In genomic region chr1:2353215-2353906, GRCh38 we compare ENCODE assay signal across 19 cellular contexts. TPM values are rescaled to one million over a fixed set of nuclear protein-coding genes. Genes with fewer than 3 reads are reported as not detected.
DNase-seq lines count a peak whose midpoint lies in the region; ATAC-seq and TF ChIP-seq lines count a peak whose summit lies in the region.
"Had no signal": no experiment of that assay in that cellular context is flagged by ENCODE, and none has a peak within 500 bp of the region (broad histone marks: within the 10 kb centered on the region; RNA-seq: fewer than 3 reads in every experiment).

No MANE protein-coding gene starts in this region.

- no peak overlapping the region for H3K4me3 Mint-ChIP-seq in WTC11
- no peak overlapping the region for H3K4me3 Mint-ChIP-seq in nephron
- H3K4me3 Mint-ChIP-seq: activated T-helper 1 cell treated with anti-CD3 and anti-CD28 coated beads, Interleukin-12 subunit alpha, Interleukin-12 subunit beta, Interleukin-2, Interleukin-4 antibody, amounts not matched to agents 30 ng/mL and 10 ng/mL and 1 ng/mL, durations not matched to agents 14 hours and 24 hours and 36 hours; H9; stimulated activated naive CD8-positive, alpha-beta T cell treated with anti-CD3 and anti-CD28 coated beads, Interleukin-15, Interleukin-2, amounts not matched to agents 100 ng/mL and 50 ng/mL, for 24 hours; type B pancreatic cell had no signal

- H3K27ac Mint-ChIP-seq in WTC11 (peak overlapping the region; percentile 58; the same call in 1 of the 2 replicates), nephron (peak overlapping the region in 2 of 3 experiments; percentile 38 to 73)
- H3K27ac Mint-ChIP-seq: activated naive CD4-positive, alpha-beta T cell treated with anti-CD3 and anti-CD28 coated beads, Interleukin-2, amount 50 U/mL, for 72 hours; activated T-helper 1 cell treated with anti-CD3 and anti-CD28 coated beads, Interleukin-12 subunit alpha, Interleukin-12 subunit beta, Interleukin-2, Interleukin-4 antibody, amounts not matched to agents 30 ng/mL and 10 ng/mL and 1 ng/mL, durations not matched to agents 14 hours and 24 hours and 36 hours; stimulated activated naive CD8-positive, alpha-beta T cell treated with anti-CD3 and anti-CD28 coated beads, Interleukin-15, Interleukin-2, amounts not matched to agents 100 ng/mL and 50 ng/mL, for 24 hours; type B pancreatic cell had no signal

- WGBS in esophagus squamous epithelium, 2 donors, result 50 to 70% methylated on average over 5 to 7 of the region's 14 CpGs

- H3K36me3 ChIP-seq in stomach smooth muscle (ENCODE audit: control insufficient read depth in 2 of 2, insufficient read depth in 2 of 2, low read length in 2 of 2) (no peaks in the 10 kb centered on the region), esophagus squamous epithelium (no peaks in the 10 kb centered on the region)

- H3K9me3 Mint-ChIP-seq in WTC11, result no peaks in the 10 kb centered on the region
- no peaks in the 10 kb centered on the region for H3K9me3 Mint-ChIP-seq in nephron
- H3K9me3 Mint-ChIP-seq: activated naive CD4-positive, alpha-beta T cell treated with anti-CD3 and anti-CD28 coated beads, Interleukin-2, amount 50 U/mL, for 72 hours; activated T-helper 1 cell treated with anti-CD3 and anti-CD28 coated beads, Interleukin-12 subunit alpha, Interleukin-12 subunit beta, Interleukin-2, Interleukin-4 antibody, amounts not matched to agents 30 ng/mL and 10 ng/mL and 1 ng/mL, durations not matched to agents 14 hours and 24 hours and 36 hours; H9; stimulated activated naive CD8-positive, alpha-beta T cell treated with anti-CD3 and anti-CD28 coated beads, Interleukin-15, Interleukin-2, amounts not matched to agents 100 ng/mL and 50 ng/mL, for 24 hours; type B pancreatic cell had no signal

- TF ChIP-seq CTCF in WTC11 (IDR thresholded peaks at IDR 0.05), result no peak
- TF ChIP-seq CTCF in nephron (IDR thresholded peaks at IDR 0.05; ENCODE audit: unreplicated experiment in 3 of 3), result no peak
- TF ChIP-seq CTCF in esophagus squamous epithelium (IDR thresholded peaks at IDR 0.05), result no peak

- no peaks in the 10 kb centered on the region for H3K4me1 Mint-ChIP-seq in WTC11
- H3K4me1 Mint-ChIP-seq in nephron, result peaks cover 49% of the 10 kb centered on the region

- CTCF ChIA-PET in WTC11 (lab: Charles Lee), result interaction anchor here (1.7 kb wide), 1 partner anchor 179 kb away, joined by 8 read pairs; no protein-coding TSS in a partner anchor

- H3K27me3 Mint-ChIP-seq in WTC11 (ENCODE audit: low read depth) (no peaks in the 10 kb centered on the region), nephron (ENCODE audit: low read depth) (peaks cover 8% of the 10 kb centered on the region)
- H3K27me3 Mint-ChIP-seq: stimulated activated naive CD8-positive, alpha-beta T cell treated with anti-CD3 and anti-CD28 coated beads, Interleukin-15, Interleukin-2, amounts not matched to agents 100 ng/mL and 50 ng/mL, for 24 hours; type B pancreatic cell had no signal

- H3K27me3 ChIP-seq in stomach smooth muscle (ENCODE audit: control insufficient read depth in 1 of 2, insufficient read depth in 2 of 2, low read length in 2 of 2) (no peaks in the 10 kb centered on the region), esophagus squamous epithelium (peaks cover 0 to 12% (median 0%) of the 10 kb centered on the region in 4 donors)

- no peak for DNase-seq in WTC11 (ENCODE audit: low spot score)
- DNase-seq in Right ventricle myocardium superior, result peak; percentile 37
- no peak for DNase-seq in esophagus squamous epithelium (lab: John Stamatoyannopoulos, UW)
- DNase-seq in T-helper 1 cell, result no peak
- no peak for DNase-seq in C1 segment of cervical spinal cord (lab: John Stamatoyannopoulos, UW)
- no peak for DNase-seq in DMS53 (lab: John Stamatoyannopoulos, UW)
- DNase-seq: activated CD4-positive, alpha-beta T cell treated with anti-CD3 and anti-CD28 coated beads for 1 hour; H9; NCI-H1092 treated with DMSO at 0.1 percent for 48 hours; NCI-H2029 treated with DMSO at 0.1 percent for 48 hours; NCI-H524; stimulated activated CD4-positive, alpha-beta T cell treated with anti-CD3 and anti-CD28 coated beads, Interleukin-4, amount 100 ng/mL, for 1 hour had no signal

- peak overlapping the region in 1 of 2 donors; percentile 51 for H3K9ac ChIP-seq in stomach smooth muscle (ENCODE audit: low read length in 2 of 2)

- H3K4me3 ChIP-seq in stomach smooth muscle (ENCODE audit: low read length in 2 of 2), result no peak overlapping the region
- peak overlapping the region in 1 of 4 donors; percentile 21 for H3K4me3 ChIP-seq in esophagus squamous epithelium
- H3K4me3 ChIP-seq: skin epidermis had no signal

- ATAC-seq in WTC11, result no peak
- ATAC-seq in Right ventricle myocardium superior (ENCODE audit: poor library complexity), result no peak
- ATAC-seq: activated naive CD4-positive, alpha-beta T cell treated with anti-CD3 and anti-CD28 coated beads, Interleukin-2, amount 50 U/mL, for 72 hours had no signal

- intact Hi-C loops in Right ventricle myocardium superior (cut with DNase I), result no loop called here
- intact Hi-C loops in esophagus squamous epithelium (cut with DNase I), result no loop called here

- H3K36me3 Mint-ChIP-seq in WTC11 (no peaks in the 10 kb centered on the region), nephron (ENCODE audit: low read depth) (no peaks in the 10 kb centered on the region)
- H3K36me3 Mint-ChIP-seq: activated naive CD4-positive, alpha-beta T cell treated with anti-CD3 and anti-CD28 coated beads, Interleukin-2, amount 50 U/mL, for 72 hours; type B pancreatic cell had no signal

- POLR2A ChIA-PET in WTC11 (lab: Charles Lee), result no interaction called here

- H3K27ac ChIP-seq in stomach smooth muscle (ENCODE audit: low read length) (peak overlapping the region; percentile 37), esophagus squamous epithelium (peak overlapping the region in 1 of 4 donors; percentile 11)
- H3K27ac ChIP-seq: skin epidermis had no signal

- TF ChIP-seq POLR2A in esophagus squamous epithelium (IDR thresholded peaks at IDR 0.05), result no peak

- H3K9me3 ChIP-seq in stomach smooth muscle (ENCODE audit: control insufficient read depth in 2 of 2, low read length in 2 of 2), result no peaks in the 10 kb centered on the region
- no peaks in the 10 kb centered on the region for H3K9me3 ChIP-seq in esophagus squamous epithelium

- peaks cover 18% of the 10 kb centered on the region for H3K4me1 ChIP-seq in stomach smooth muscle (ENCODE audit: control insufficient read depth, insufficient read depth, low read length)
- H3K4me1 ChIP-seq in esophagus squamous epithelium, result peaks cover 12 to 18% (median 15%) of the 10 kb centered on the region in 3 donors

TF ChIP-seq in WTC11, 78 proteins besides CTCF, POLR2A, EP300 and RAD21 (continues in another document):
- TF ChIP-seq NR1H2 (CRISPR knock-in tag; IDR thresholded peaks at IDR 0.05) (no peak), MXD4 (CRISPR knock-in tag; IDR thresholded peaks at IDR 0.05; ENCODE audit: borderline replicate concordance) (no peak), CREB1 (CRISPR knock-in tag; IDR thresholded peaks at IDR 0.05) (no peak), ZNF396 (CRISPR knock-in tag; IDR thresholded peaks at IDR 0.05; ENCODE audit: borderline replicate concordance) (no peak), USF1 (CRISPR knock-in tag; IDR thresholded peaks at IDR 0.05) (no peak), NR2C2 (CRISPR knock-in tag; IDR thresholded peaks at IDR 0.05) (no peak), ZNF671 (CRISPR knock-in tag; IDR thresholded peaks at IDR 0.05) (no peak), GABPB1 (CRISPR knock-in tag; IDR thresholded peaks at IDR 0.05) (no peak), ZNF232 (CRISPR knock-in tag; IDR thresholded peaks at IDR 0.05) (no peak), FOXK1 (CRISPR knock-in tag; IDR thresholded peaks at IDR 0.05) (no peak), MLX (CRISPR knock-in tag; IDR thresholded peaks at IDR 0.05) (no peak), IRF2 (CRISPR knock-in tag; IDR thresholded peaks at IDR 0.05; ENCODE audit: borderline replicate concordance, low read depth) (no peak), FOXP1 (CRISPR knock-in tag; IDR thresholded peaks at IDR 0.05; ENCODE audit: borderline replicate concordance) (no peak)
- TF ChIP-seq, protein P1, sequence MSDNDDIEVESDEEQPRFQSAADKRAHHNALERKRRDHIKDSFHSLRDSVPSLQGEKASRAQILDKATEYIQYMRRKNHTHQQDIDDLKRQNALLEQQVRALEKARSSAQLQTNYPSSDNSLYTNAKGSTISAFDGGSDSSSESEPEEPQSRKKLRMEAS (CRISPR knock-in tag; IDR thresholded peaks at IDR 0.05), result no peak

RNA-seq across cellular contexts. Expression of gene MORN1, which starts 38.0 kb away (rescaled TPM):
- 14.5 to 19.7 TPM (median 18.5 TPM) in 3 replicates for total RNA-seq in WTC11 (2021)
- total RNA-seq in Right ventricle myocardium superior, result 5.0 TPM
- total RNA-seq in esophagus squamous epithelium, result 10 to 100 TPM in 1 of 4 donors, 1 to 10 TPM in 3; 6.7 to 10.8 (median 7.0) TPM

RNA-seq across cellular contexts. Expression of gene RER1, which starts 38.3 kb away (rescaled TPM):
- total RNA-seq in WTC11 (2021) (72.1 to 80.4 TPM (median 79.8 TPM) in 3 replicates), Right ventricle myocardium superior (81.8 TPM), esophagus squamous epithelium (100 to 1,000 TPM in 1 of 4 donors, 10 to 100 TPM in 3; 63.3 to 136 (median 75.7) TPM)

RNA-seq across cellular contexts. Expression of gene PEX10, which starts 59.0 kb away (rescaled TPM):
- total RNA-seq in WTC11 (2021), result 28.6 to 31.7 TPM (median 29.3 TPM) in 3 replicates
- total RNA-seq in Right ventricle myocardium superior, result 15.2 TPM
- 10 to 100 TPM; 23.2 to 33.2 (median 27.2) TPM for total RNA-seq in esophagus squamous epithelium
